In genomic region chr4:40629401-40630334, GRCh38 we compare ENCODE assay signal across 8 cellular contexts. TPM values are rescaled to one million over a fixed set of nuclear protein-coding genes. Genes with fewer than 3 reads are reported as not detected.
A peak's percentile ranks its signal among the peaks of the same experiment; 100 is the strongest.
DNase-seq lines count a peak whose midpoint lies in the region; ATAC-seq, FAIRE-seq and TF ChIP-seq lines count a peak whose summit lies in the region.

TSS of gene RBM47 (minus strand) at chr4:40629864. CDS start at chr4:40438893, 190,971 bp downstream.

- DNase-seq in ELR (ENCODE audit: low read depth) = peak; percentile 58
- DNase-seq in HTR-8/SVneo (ENCODE audit: insufficient read length, low spot score) = peak; percentile 47
- no peak for DNase-seq in chondrocyte (ENCODE audit: low spot score)
- DNase-seq in left colon = peak; percentile 85
- peak; percentile 12 for DNase-seq in stimulated activated CD4-positive, alpha-beta T cell treated with anti-CD3 and anti-CD28 coated beads, Interleukin-2, amount 100 ng/mL, for 4 hours (ENCODE audit: low read depth)
- no peak for DNase-seq in pons (ENCODE audit: low spot score)

- no peak for FAIRE-seq in HTR-8/SVneo (lab: Jason Lieb, UNC)

- peaks cover 1% of the 10 kb centered on the region for H3K36me3 Mint-ChIP-seq in chondrocyte (ENCODE audit: low read depth)

- peaks cover 18% of the 10 kb centered on the region for H3K27me3 Mint-ChIP-seq in chondrocyte (ENCODE audit: low read depth)

- no peaks in the 10 kb centered on the region for H3K9me3 Mint-ChIP-seq in chondrocyte (ENCODE audit: low read depth)

- peak within 1 kb of the TSS; percentile 86 for H3K4me3 Mint-ChIP-seq in chondrocyte (ENCODE audit: unreplicated experiment)

- intact Hi-C loops in left colon (cut with DNase I, micrococcal nuclease) = no loop called here

- peak; percentile 42 for ATAC-seq in GM21423 (IDR thresholded peaks at IDR 0.05; ENCODE audit: unreplicated experiment)
- peak; percentile 91 for ATAC-seq in SK-N-SH treated with all-trans-retinoic acid at 6 μM for 48 hours
- ATAC-seq in left colon = peak; percentile 89

- TF ChIP-seq CTCF in chondrocyte (IDR thresholded peaks at IDR 0.05) = peak; percentile 54

- H3K4me1 Mint-ChIP-seq in chondrocyte (ENCODE audit: low read depth) = peaks cover 22% of the 10 kb centered on the region

- peak within 1 kb of the TSS; percentile 45 for H3K27ac Mint-ChIP-seq in chondrocyte (ENCODE audit: unreplicated experiment)

TF ChIP-seq in SK-N-SH treated with all-trans-retinoic acid at 6 μM for 48 hours, 23 proteins besides CTCF, POLR2A, EP300 and RAD21:
- no peak for TF ChIP-seq TOX (CRISPR knock-in tag; IDR thresholded peaks at IDR 0.05; ENCODE audit: borderline replicate concordance)

RNA-seq across cellular contexts. Expression of gene RBM47, which starts in this region (rescaled TPM):
- total RNA-seq in chondrocyte (0.12 to 0.26 TPM (median 0.12 TPM) in 3 replicates), left colon (100 to 1,000 TPM; 301 to 304 TPM)

Comparison
In these comparisons a context has a peak if more than half of its experiments do, and no peak if none do; other contexts are left out.
1. RNA of gene RBM47 (total RNA-seq): 301 to 304 TPM in left colon; 0.12 to 0.26 TPM in chondrocyte; every median in the first group is over 100 times any median in the second.
2. DNase-seq: peak in ELR (single experiment), HTR-8/SVneo (single experiment), left colon (2 of 2) and stimulated activated CD4-positive, alpha-beta T cell treated with anti-CD3 and anti-CD28 coated beads, Interleukin-2, amount 100 ng/mL, for 4 hours (single experiment); none in chondrocyte (single experiment) and pons (single experiment).
3. Peak in every context shown above with its lines, with median percentiles within 50 percentile points of each other: ATAC-seq.